ENCODE assay signal across 20 cellular contexts in the genomic region with DNA sequence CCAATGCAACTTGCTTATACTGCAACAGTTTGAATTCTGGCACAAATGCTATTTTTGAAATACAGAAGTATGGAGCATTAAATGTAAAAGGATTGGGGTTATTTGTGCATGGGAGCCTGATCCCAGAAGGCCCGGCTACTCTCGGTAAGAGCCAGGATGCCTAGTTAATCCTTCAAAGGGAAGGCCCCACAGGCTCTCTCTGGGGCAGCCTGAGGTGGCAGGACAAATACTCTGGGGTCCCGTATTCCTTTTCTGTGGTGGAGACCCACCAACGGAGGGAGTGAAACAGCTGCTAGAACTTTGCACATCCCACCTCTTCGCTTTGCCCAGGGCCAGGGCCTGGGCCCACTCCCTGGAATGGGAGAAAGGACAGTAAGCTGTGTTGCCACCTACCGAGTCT. TPM values are rescaled to one million over a fixed set of nuclear protein-coding genes. Genes with fewer than 3 reads are reported as not detected.
DNase-seq lines count a peak whose midpoint lies in the region; ATAC-seq and TF ChIP-seq lines count a peak whose summit lies in the region.
"Had no signal": no experiment of that assay in that cellular context is flagged by ENCODE, and none has a peak within 500 bp of the region (broad histone marks: within the 10 kb centered on the region; RNA-seq: fewer than 3 reads in every experiment).

No MANE protein-coding gene starts in this region.

- H3K27me3 ChIP-seq in MM.1S (replicated peaks; ENCODE audit: insufficient read depth, low read length) (no peaks in the 10 kb centered on the region), stomach (no peaks in the 10 kb centered on the region)
- H3K27me3 ChIP-seq: BLaER1 had no signal

- peaks cover 10% of the 10 kb centered on the region for H3K36me3 ChIP-seq in MM.1S (replicated peaks; ENCODE audit: insufficient read depth, low read length)
- peaks cover 10 to 30% (median 23%) of the 10 kb centered on the region in 4 donors for H3K36me3 ChIP-seq in stomach

- H3K27ac Mint-ChIP-seq in T-helper 17 cell (peak overlapping the region; percentile 56), glutamatergic neuron (ENCODE audit: unreplicated experiment) (peak overlapping the region; percentile 4)
- H3K27ac Mint-ChIP-seq: HFFc6 had no signal

- intact Hi-C loops in stomach (cut with DNase I; ENCODE audit: low total_unique reads), result no loop called here

- H3K9me3 Mint-ChIP-seq in glutamatergic neuron (ENCODE audit: unreplicated experiment), result no peaks in the 10 kb centered on the region
- H3K9me3 Mint-ChIP-seq: HFFc6 had no signal

- no peak overlapping the region for H3K4me3 ChIP-seq in MM.1S (ENCODE audit: low read length)
- no peak overlapping the region for H3K4me3 ChIP-seq in stomach
- H3K4me3 ChIP-seq: BLaER1, GM23248 had no signal

- 64 to 86% (median 73%) methylated on average over 6 of the region's 6 CpGs for WGBS in stomach, 5 donors

- TF ChIP-seq CTCF in MM.1S (IDR thresholded peaks at IDR 0.05; ENCODE audit: low read length) (no peak), glutamatergic neuron (IDR thresholded peaks at IDR 0.05; ENCODE audit: partially characterized antibody, unreplicated experiment) (no peak), stomach (IDR thresholded peaks at IDR 0.05) (no peak)

- H3K27ac ChIP-seq in MM.1S (ENCODE audit: low read length) (peak overlapping the region; percentile 98; the same call in 1 of the 2 replicates), stomach (peak overlapping the region in 4 of 5 donors; percentile 7 to 57 (median 28))
- H3K27ac ChIP-seq: BLaER1, GM23248, RWPE1 had no signal

- H4K20me1 ChIP-seq in MM.1S (ENCODE audit: insufficient read depth, low read length), result no peaks in the 10 kb centered on the region
- H4K20me1 ChIP-seq: BLaER1 had no signal

- ATAC-seq in T-helper 17 cell (no peak), GM18517 (IDR thresholded peaks at IDR 0.05; ENCODE audit: unreplicated experiment) (no peak)
- ATAC-seq: SK-N-SH treated with all-trans-retinoic acid at 6 μM for 48 hours had no signal

- no peak for TF ChIP-seq POLR2A in stomach (IDR thresholded peaks at IDR 0.05)

- H3K9me3 ChIP-seq in MM.1S (replicated peaks; ENCODE audit: insufficient read depth, low read length) (no peaks in the 10 kb centered on the region), T-helper 17 cell (ENCODE audit: control insufficient read depth, low read length, poor library complexity, severe bottlenecking) (no peaks in the 10 kb centered on the region), stomach (no peaks in the 10 kb centered on the region)
- H3K9me3 ChIP-seq: Caco-2 had no signal

- H3K27me3 Mint-ChIP-seq in T-helper 17 cell, result no peaks in the 10 kb centered on the region
- H3K27me3 Mint-ChIP-seq in glutamatergic neuron (ENCODE audit: unreplicated experiment), result peaks cover 2% of the 10 kb centered on the region
- H3K27me3 Mint-ChIP-seq: CD4-positive, alpha-beta memory T cell had no signal

- H3K4me1 Mint-ChIP-seq in T-helper 17 cell (peaks cover 52% of the 10 kb centered on the region), glutamatergic neuron (ENCODE audit: low read depth, unreplicated experiment) (peaks cover 4% of the 10 kb centered on the region)

- H3K4me3 Mint-ChIP-seq in T-helper 17 cell (no peak overlapping the region), glutamatergic neuron (ENCODE audit: unreplicated experiment) (no peak overlapping the region)
- H3K4me3 Mint-ChIP-seq: H9, HFFc6 had no signal

- peak overlapping the region; percentile 24; the same call in 1 of the 2 replicates for H3K4me2 ChIP-seq in MM.1S (ENCODE audit: low read depth, low read length)
- H3K4me2 ChIP-seq: BLaER1 had no signal

- no peak overlapping the region for H2AFZ ChIP-seq in MM.1S (ENCODE audit: low read length)
- H2AFZ ChIP-seq: GM23248 had no signal

- peaks cover 95% of the 10 kb centered on the region for H3K79me2 ChIP-seq in MM.1S (ENCODE audit: low read length)

- peaks cover 87% of the 10 kb centered on the region for H3F3A ChIP-seq in MM.1S (ENCODE audit: insufficient read depth, low read length)

- TF ChIP-seq EP300 in stomach (IDR thresholded peaks at IDR 0.05), result no peak

- peaks cover 93% of the 10 kb centered on the region for H3K4me1 ChIP-seq in MM.1S (ENCODE audit: low read length)
- H3K4me1 ChIP-seq in stomach, result peaks cover 17 to 69% (median 45%) of the 10 kb centered on the region in 4 donors
- H3K4me1 ChIP-seq: Caco-2 had no signal

- H3K9me2 ChIP-seq in MM.1S (replicated peaks; ENCODE audit: insufficient read depth, low read length), result no peaks in the 10 kb centered on the region

- H3K9ac ChIP-seq in MM.1S (ENCODE audit: low read length), result peak overlapping the region; percentile 12; the same call in 1 of the 2 replicates
- H3K9ac ChIP-seq: BLaER1, GM23248 had no signal

- DNase-seq in MM.1S, result no peak
- no peak for DNase-seq in T-helper 17 cell
- DNase-seq in glutamatergic neuron, result no peak
- no peak for DNase-seq in stomach
- no peak for DNase-seq in DMS 273 (lab: John Stamatoyannopoulos, UW; ENCODE audit: unreplicated experiment)
- DNase-seq in NCI-H2227 treated with DMSO at 0.1 percent for 48 hours (lab: John Stamatoyannopoulos, UW), result no peak
- DNase-seq: ACHN; Caco-2; CD4-positive, alpha-beta memory T cell; GM23248; H9; HFFc6; MV-4-11; NCI-H1105 treated with DMSO at 0.1 percent for 48 hours; NCI-H2029 treated with DMSO at 0.1 percent for 48 hours; NCI-H345 had no signal

- H3K36me3 Mint-ChIP-seq in T-helper 17 cell (ENCODE audit: low read depth) (peaks cover 6% of the 10 kb centered on the region), glutamatergic neuron (ENCODE audit: unreplicated experiment) (peaks cover 7% of the 10 kb centered on the region)

RNA-seq across cellular contexts. Expression of gene ERN1, which starts 30.4 kb away (rescaled TPM):
- total RNA-seq in T-helper 17 cell (100 to 1,000 TPM; 185 to 196 TPM), glutamatergic neuron (ENCODE audit: unreplicated experiment) (6.9 TPM), stomach (10 to 100 TPM; 23.7 to 76.4 (median 33.8) TPM)
- polyA plus RNA-seq in stomach, result 1 to 10 TPM; 4.1 to 6.4 (median 6.1) TPM
